ENCODE assay signal across 32 cellular contexts in the genomic region with DNA sequence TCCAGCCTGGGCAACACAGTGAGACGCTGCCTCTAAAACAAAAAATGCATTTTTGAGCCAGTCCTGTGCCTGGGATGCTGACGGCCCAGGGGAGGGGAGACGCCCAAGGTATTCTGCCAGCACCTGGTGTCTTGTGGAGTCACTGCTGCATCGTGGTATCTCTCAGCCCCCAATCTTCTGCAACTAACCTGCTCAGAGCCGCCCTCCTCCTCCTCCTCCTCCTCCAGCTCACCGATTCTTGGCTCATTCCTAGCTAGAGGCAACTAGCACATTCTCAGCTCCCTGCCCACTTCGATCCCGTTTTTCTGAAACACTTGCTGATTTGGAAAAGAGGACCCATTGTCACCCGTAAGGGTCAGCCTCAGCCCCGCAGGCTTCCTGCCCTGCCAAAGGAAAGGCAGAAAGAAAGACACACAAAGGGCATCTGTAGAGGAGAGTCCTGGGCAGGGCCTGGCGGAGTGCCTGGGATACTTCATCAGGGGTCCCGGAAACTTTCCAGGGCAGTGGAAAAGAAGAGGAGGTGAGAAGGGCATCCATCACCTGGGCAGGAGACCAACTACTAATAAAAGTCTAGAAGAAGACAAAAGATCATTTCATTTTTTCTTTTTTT. TPM values are rescaled to one million over a fixed set of nuclear protein-coding genes. Genes with fewer than 3 reads are reported as not detected.
"Had no signal": no experiment of that assay in that cellular context is flagged by ENCODE, and none has a peak within 500 bp of the region (broad histone marks: within the 10 kb centered on the region; RNA-seq: fewer than 3 reads in every experiment).

No MANE protein-coding gene starts in this region.

- H3K9ac ChIP-seq: SK-N-SH had no signal

- DNase-seq: activated CD4-positive, alpha-beta T cell treated with anti-CD3 and anti-CD28 coated beads, Interleukin-2, amount 10 ng/mL, durations not matched to agents 24 days and 14 days; activated CD4-positive, alpha-beta T cell treated with anti-CD3 and anti-CD28 coated beads, Interleukin-2, amount 50 U/mL, for 48 hours; activated CD8-positive, alpha-beta T cell treated with anti-CD3 and anti-CD28 coated beads, Interleukin-2, amount 10 ng/mL, durations not matched to agents 7 days and 5 days; activated gamma-delta T cell; activated naive CD4-positive, alpha-beta T cell treated with Interleukin-2 at 50 U/mL for 16 hours; activated naive CD8-positive, alpha-beta T cell treated with anti-CD3 and anti-CD28 coated beads, Interleukin-2, amount 10 ng/mL, durations not matched to agents 7 days and 5 days; activated T-cell treated with anti-CD3 and anti-CD28 coated beads, Interleukin-2, amount 50 U/mL, for 24 hours; amygdala; cerebellar nuclear complex; NCI-H1092 treated with DMSO at 0.1 percent for 48 hours; NCI-H1417; NCI-H146; NCI-H187; NCI-H2029 treated with DMSO at 0.1 percent for 48 hours; NCI-H2107; NCI-H2171; NCI-H446; NCI-H510A treated with DMSO at 0.1 percent for 48 hours; NCI-H69; NCI-H82; NK-92 treated with Interleukin-12 subunit alpha and Interleukin-12 subunit beta, amount 100 ng/mL, for 24 hours; PC-9; SHP77; SJCRH30; SK-N-SH had no signal

- H3K4me1 ChIP-seq: SJCRH30 had no signal

- H3K27me3 ChIP-seq: ascending aorta, cardiac muscle cell had no signal

- H3K9me3 ChIP-seq: ascending aorta, SJCRH30, SK-N-SH had no signal

- H3K4me3 ChIP-seq: ascending aorta, cardiac muscle cell, K562, PC-9, SJCRH30 had no signal

- H3K36me3 ChIP-seq: SJCRH30 had no signal

- FAIRE-seq: K562, RCC 7860, TTC549 had no signal

- H3K27ac ChIP-seq: ascending aorta, cardiac muscle cell, PC-9, RWPE1, SJCRH30 had no signal

- ATAC-seq: activated CD8-positive, alpha-beta T cell treated with anti-CD3 and anti-CD28 coated beads, Interleukin-2, amount 10 ng/mL, durations not matched to agents 7 days and 5 days; K562 had no signal

RNA-seq across cellular contexts. Expression of gene GPR157, which starts 20.7 kb away (rescaled TPM):
- total RNA-seq: SJCRH30 had no signal

RNA-seq across cellular contexts. Expression of gene SLC2A5, which starts 38.7 kb away (rescaled TPM):
- total RNA-seq: activated CD4-positive, alpha-beta T cell treated with anti-CD3 and anti-CD28 coated beads, Interleukin-2, amount 10 ng/mL, durations not matched to agents 24 days and 14 days; activated CD8-positive, alpha-beta T cell treated with anti-CD3 and anti-CD28 coated beads, Interleukin-2, amount 10 ng/mL, durations not matched to agents 7 days and 5 days; activated naive CD8-positive, alpha-beta T cell treated with anti-CD3 and anti-CD28 coated beads, Interleukin-2, amount 10 ng/mL, durations not matched to agents 7 days and 5 days; activated T-helper 2 cell treated with anti-CD3 and anti-CD28 coated beads, Interferon-gamma antibody, Interleukin-2, Interleukin-4, amounts not matched to agents 10 μg/mL and 5 μg/mL and 100 μg/mL, durations not matched to agents 14 hours and 24 hours and 36 hours; cardiac muscle cell; K562; PC-9; SJCRH30 had no signal
- polyA plus RNA-seq: cardiac muscle cell had no signal
